Comparison of ENCODE assay signal across 8 cellular contexts in genomic region chr11:61369372-61370348, GRCh38. TPM values are rescaled to one million over a fixed set of nuclear protein-coding genes. Genes with fewer than 3 reads are reported as not detected.
A peak's percentile ranks its signal among the peaks of the same experiment; 100 is the strongest.
DNase-seq lines count a peak whose midpoint lies in the region; ATAC-seq lines count a peak whose summit lies in the region.

No MANE protein-coding gene starts in this region.

- H3K9ac ChIP-seq in skeletal muscle tissue (ENCODE audit: low read depth in 1 of 3, low read length in 3 of 3) = peak overlapping the region in 1 of 3 donors; percentile 17

- H3K27ac ChIP-seq in skeletal muscle tissue (ENCODE audit: low read depth, low read length) = peak overlapping the region; percentile 40

- H3K4me1 ChIP-seq in skeletal muscle tissue (ENCODE audit: control insufficient read depth in 3 of 3, insufficient read depth in 3 of 3, low read length in 3 of 3) = peaks cover 0 to 17% (median 7%) of the 10 kb centered on the region in 3 donors

- H3K4me3 ChIP-seq in skeletal muscle tissue (ENCODE audit: low read length in 3 of 3) = no peak overlapping the region

- H3K27me3 ChIP-seq in skeletal muscle tissue (ENCODE audit: control insufficient read depth in 3 of 3, insufficient read depth in 3 of 3, low read length in 3 of 3) = no peaks in the 10 kb centered on the region

- H3K9me3 ChIP-seq in skeletal muscle tissue (ENCODE audit: control insufficient read depth in 3 of 3, low read length in 3 of 3) = no peaks in the 10 kb centered on the region

- ATAC-seq in GM18867 (IDR thresholded peaks at IDR 0.05; ENCODE audit: unreplicated experiment) (peak; percentile 36), left cardiac atrium (peak; percentile 93 to 96), HG02981 (IDR thresholded peaks at IDR 0.05; ENCODE audit: unreplicated experiment) (no peak)
- ATAC-seq in activated CD8-positive, alpha-beta T cell treated with anti-CD3 and anti-CD28 coated beads, Interleukin-2, amount 10 ng/mL, durations not matched to agents 7 days and 5 days = no peak

- H3K4me1 Mint-ChIP-seq in activated CD8-positive, alpha-beta T cell treated with anti-CD3 and anti-CD28 coated beads, Interleukin-2, amount 10 ng/mL, durations not matched to agents 7 days and 5 days (ENCODE audit: low read depth) = peaks cover 14% of the 10 kb centered on the region

- H3K4me3 Mint-ChIP-seq in activated CD8-positive, alpha-beta T cell treated with anti-CD3 and anti-CD28 coated beads, Interleukin-2, amount 10 ng/mL, durations not matched to agents 7 days and 5 days = no peak overlapping the region

- CTCF ChIA-PET in activated CD8-positive, alpha-beta T cell treated with anti-CD3 and anti-CD28 coated beads, Interleukin-2, amount 10 ng/mL, durations not matched to agents 7 days and 5 days (lab: Charles Lee) = interaction anchor here (0.8 to 4.0 kb wide), 4 partner anchors 15 to 34 kb away, joined by 3 to 35 read pairs (median 8); no protein-coding TSS in a partner anchor

- H3K36me3 Mint-ChIP-seq in activated CD8-positive, alpha-beta T cell treated with anti-CD3 and anti-CD28 coated beads, Interleukin-2, amount 10 ng/mL, durations not matched to agents 7 days and 5 days (ENCODE audit: low read depth) = peaks cover 65% of the 10 kb centered on the region

- H3K36me3 ChIP-seq in skeletal muscle tissue (ENCODE audit: control insufficient read depth in 3 of 3, insufficient read depth in 3 of 3, low read length in 3 of 3) = peaks cover 38 to 49% (median 48%) of the 10 kb centered on the region in 3 donors

- H3K9me3 Mint-ChIP-seq in activated CD8-positive, alpha-beta T cell treated with anti-CD3 and anti-CD28 coated beads, Interleukin-2, amount 10 ng/mL, durations not matched to agents 7 days and 5 days (ENCODE audit: insufficient read depth) = peaks cover 4% of the 10 kb centered on the region

- DNase-seq in activated CD8-positive, alpha-beta T cell treated with anti-CD3 and anti-CD28 coated beads, Interleukin-2, amount 10 ng/mL, durations not matched to agents 7 days and 5 days = no peak
- peak; percentile 47 for DNase-seq in left cardiac atrium
- no peak for DNase-seq in occipital lobe (lab: John Stamatoyannopoulos, UW)
- no peak for DNase-seq in COLO668 (lab: John Stamatoyannopoulos, UW; ENCODE audit: unreplicated experiment)
- no peak for DNase-seq in NK-92 treated with Interleukin-12 subunit alpha and Interleukin-12 subunit beta, amount 100 ng/mL, for 24 hours (lab: John Stamatoyannopoulos, UW)

- POLR2A ChIA-PET in activated CD8-positive, alpha-beta T cell treated with anti-CD3 and anti-CD28 coated beads, Interleukin-2, amount 10 ng/mL, durations not matched to agents 7 days and 5 days (lab: Charles Lee) = interaction anchor here (0.6 to 1.0 kb wide), 2 partner anchors 34 to 340 kb away, joined by 3 to 4 read pairs; no protein-coding TSS in a partner anchor

- intact Hi-C loops in left cardiac atrium (cut with DNase I) = no loop called here

- peak overlapping the region; percentile 18 for H3K27ac Mint-ChIP-seq in activated CD8-positive, alpha-beta T cell treated with anti-CD3 and anti-CD28 coated beads, Interleukin-2, amount 10 ng/mL, durations not matched to agents 7 days and 5 days

- H3K27me3 Mint-ChIP-seq in activated CD8-positive, alpha-beta T cell treated with anti-CD3 and anti-CD28 coated beads, Interleukin-2, amount 10 ng/mL, durations not matched to agents 7 days and 5 days (ENCODE audit: low read depth) = no peaks in the 10 kb centered on the region

RNA-seq across cellular contexts. Expression of gene TMEM138, which starts 7.5 kb away (rescaled TPM):
- total RNA-seq in activated CD8-positive, alpha-beta T cell treated with anti-CD3 and anti-CD28 coated beads, Interleukin-2, amount 10 ng/mL, durations not matched to agents 7 days and 5 days = 10 to 100 TPM; 57.4 to 57.5 TPM
- total RNA-seq in left cardiac atrium (10 to 100 TPM; 24.4 to 32.6 TPM), skeletal muscle tissue (18.8 TPM), occipital lobe (24.2 TPM)

RNA-seq across cellular contexts. Expression of gene CYB561A3, which starts 8.0 kb away (rescaled TPM):
- 10 to 100 TPM; 53.2 to 55.6 TPM for total RNA-seq in activated CD8-positive, alpha-beta T cell treated with anti-CD3 and anti-CD28 coated beads, Interleukin-2, amount 10 ng/mL, durations not matched to agents 7 days and 5 days
- 10 to 100 TPM; 15.7 to 17.0 TPM for total RNA-seq in left cardiac atrium
- total RNA-seq in skeletal muscle tissue = 9.9 TPM
- 8.9 TPM for total RNA-seq in occipital lobe

RNA-seq across cellular contexts. Expression of gene TMEM216, which starts 22.7 kb away (rescaled TPM):
- 1 to 10 TPM; 6.3 to 6.4 TPM for total RNA-seq in activated CD8-positive, alpha-beta T cell treated with anti-CD3 and anti-CD28 coated beads, Interleukin-2, amount 10 ng/mL, durations not matched to agents 7 days and 5 days
- total RNA-seq in left cardiac atrium = 1 to 10 TPM; 7.1 to 7.6 TPM
- 6.8 TPM for total RNA-seq in skeletal muscle tissue
- 10.1 TPM for total RNA-seq in occipital lobe

RNA-seq across cellular contexts. Expression of gene TKFC, which starts 36.6 kb away (rescaled TPM):
- 10 to 100 TPM; 24.1 to 26.4 TPM for total RNA-seq in activated CD8-positive, alpha-beta T cell treated with anti-CD3 and anti-CD28 coated beads, Interleukin-2, amount 10 ng/mL, durations not matched to agents 7 days and 5 days
- total RNA-seq in left cardiac atrium (10 to 100 TPM; 16.1 to 18.0 TPM), skeletal muscle tissue (6.8 TPM), occipital lobe (10.6 TPM)

RNA-seq across cellular contexts. Expression of gene DDB1, which starts 36.8 kb away (rescaled TPM):
- total RNA-seq in activated CD8-positive, alpha-beta T cell treated with anti-CD3 and anti-CD28 coated beads, Interleukin-2, amount 10 ng/mL, durations not matched to agents 7 days and 5 days = 100 to 1,000 TPM; 202 to 214 TPM
- total RNA-seq in left cardiac atrium (100 to 1,000 TPM; 107 to 136 TPM), skeletal muscle tissue (215 TPM), occipital lobe (210 TPM)

Comparison
In these comparisons a context has a peak if more than half of its experiments do, and no peak if none do; other contexts are left out.
1. ATAC-seq: peak in GM18867 (single experiment) and left cardiac atrium (2 of 2); none in activated CD8-positive, alpha-beta T cell treated with anti-CD3 and anti-CD28 coated beads, Interleukin-2, amount 10 ng/mL, durations not matched to agents 7 days and 5 days (single experiment) and HG02981 (single experiment).